ENCODE assay signal across 8 cellular contexts in the genomic region with DNA sequence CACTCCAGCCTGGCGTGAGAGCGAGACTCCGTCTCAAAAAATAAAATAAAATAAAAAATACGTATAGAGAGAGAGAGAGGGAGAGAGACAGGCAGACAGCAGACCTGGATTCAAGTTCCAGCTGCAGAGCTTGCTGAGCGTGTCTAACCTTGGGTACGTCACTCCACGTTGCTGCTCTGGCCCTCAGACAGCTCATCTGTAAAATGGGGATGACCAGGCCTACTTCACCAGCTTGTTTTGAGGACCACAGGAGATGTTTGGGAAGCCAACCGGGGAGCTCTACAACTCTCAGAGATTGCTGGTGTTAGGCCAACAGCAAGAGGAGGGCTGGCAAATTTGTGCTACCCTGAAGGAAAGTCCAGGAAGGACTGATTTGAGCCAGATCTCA. TPM values are rescaled to one million over a fixed set of nuclear protein-coding genes. Genes with fewer than 3 reads are reported as not detected.
DNase-seq lines count a peak whose midpoint lies in the region; ATAC-seq and TF ChIP-seq lines count a peak whose summit lies in the region.

No MANE protein-coding gene starts in this region.

- H3K4me1 ChIP-seq in testis: peaks cover 26% of the 10 kb centered on the region

- peak overlapping the region; percentile 72 to 84 for H3K4me3 ChIP-seq in testis

- peaks cover 59% of the 10 kb centered on the region for H3K4me1 Mint-ChIP-seq in T-helper 1 cell treated with Interleukin-12 subunit alpha and Interleukin-12 subunit beta and Interleukin-4 antibody, amounts not matched to agents 30 μg/mL and 1 μg/mL, for 36 hours (ENCODE audit: low read depth)
- peaks cover 59% of the 10 kb centered on the region for H3K4me1 Mint-ChIP-seq in activated naive CD8-positive, alpha-beta T cell treated with anti-CD3 and anti-CD28 coated beads, Interleukin-2, amount 10 ng/mL, durations not matched to agents 7 days and 5 days

- no peaks in the 10 kb centered on the region for H3K36me3 ChIP-seq in testis (ENCODE audit: low read depth, missing control alignments)

- 51 to 65% methylated on average over 8 of the region's 8 CpGs for WGBS in testis, 2 donors

- POLR2A ChIA-PET in activated naive CD8-positive, alpha-beta T cell treated with anti-CD3 and anti-CD28 coated beads, Interleukin-2, amount 10 ng/mL, durations not matched to agents 7 days and 5 days (lab: Charles Lee): interaction anchor here (1.2 to 3.2 kb wide), 4 partner anchors 10 to 187 kb away, joined by 3 to 17 read pairs (median 9); no protein-coding TSS in a partner anchor

- no peak for TF ChIP-seq CTCF in testis (IDR thresholded peaks at IDR 0.05)

- DNase-seq in T-helper 1 cell: no peak
- DNase-seq in activated naive CD8-positive, alpha-beta T cell treated with anti-CD3 and anti-CD28 coated beads, Interleukin-2, amount 10 ng/mL, durations not matched to agents 7 days and 5 days: no peak
- DNase-seq in testis: no peak
- DNase-seq in stimulated activated CD4-positive, alpha-beta T cell treated with anti-CD3 and anti-CD28 coated beads, Interleukin-2, amount 100 ng/mL, for 48 hours: no peak
- no peak for DNase-seq in SHP77 (lab: John Stamatoyannopoulos, UW)

- no peak for ATAC-seq in activated naive CD8-positive, alpha-beta T cell treated with anti-CD3 and anti-CD28 coated beads, Interleukin-2, amount 10 ng/mL, durations not matched to agents 7 days and 5 days (ENCODE audit: low read depth)
- no peak for ATAC-seq in HG02798 (IDR thresholded peaks at IDR 0.05; ENCODE audit: poor library complexity, unreplicated experiment)

- intact Hi-C loops in testis (cut with DNase I; ENCODE audit: low total_unique reads): no loop called here

- peak overlapping the region; percentile 91 for H3K27ac Mint-ChIP-seq in T-helper 1 cell treated with Interleukin-12 subunit alpha and Interleukin-12 subunit beta and Interleukin-4 antibody, amounts not matched to agents 30 μg/mL and 1 μg/mL, for 36 hours
- H3K27ac Mint-ChIP-seq in activated naive CD8-positive, alpha-beta T cell treated with anti-CD3 and anti-CD28 coated beads, Interleukin-2, amount 10 ng/mL, durations not matched to agents 7 days and 5 days: peak overlapping the region; percentile 95

- H3K27me3 ChIP-seq in layer of hippocampus (ENCODE audit: control insufficient read depth, insufficient read depth, low read length) (no peaks in the 10 kb centered on the region), testis (no peaks in the 10 kb centered on the region)

- no peaks in the 10 kb centered on the region for H3K9me3 Mint-ChIP-seq in T-helper 1 cell treated with Interleukin-12 subunit alpha and Interleukin-12 subunit beta and Interleukin-4 antibody, amounts not matched to agents 30 μg/mL and 1 μg/mL, for 36 hours
- H3K9me3 Mint-ChIP-seq in activated naive CD8-positive, alpha-beta T cell treated with anti-CD3 and anti-CD28 coated beads, Interleukin-2, amount 10 ng/mL, durations not matched to agents 7 days and 5 days: no peaks in the 10 kb centered on the region

- H3K4me3 Mint-ChIP-seq in T-helper 1 cell treated with Interleukin-12 subunit alpha and Interleukin-12 subunit beta and Interleukin-4 antibody, amounts not matched to agents 30 μg/mL and 1 μg/mL, for 36 hours: peak overlapping the region; percentile 90
- peak overlapping the region; percentile 89 for H3K4me3 Mint-ChIP-seq in activated naive CD8-positive, alpha-beta T cell treated with anti-CD3 and anti-CD28 coated beads, Interleukin-2, amount 10 ng/mL, durations not matched to agents 7 days and 5 days

- no peak for TF ChIP-seq POLR2A in testis (IDR thresholded peaks at IDR 0.05)

- H3K36me3 Mint-ChIP-seq in T-helper 1 cell treated with Interleukin-12 subunit alpha and Interleukin-12 subunit beta and Interleukin-4 antibody, amounts not matched to agents 30 μg/mL and 1 μg/mL, for 36 hours (ENCODE audit: low read depth): peaks cover 19% of the 10 kb centered on the region
- peaks cover 19% of the 10 kb centered on the region for H3K36me3 Mint-ChIP-seq in activated naive CD8-positive, alpha-beta T cell treated with anti-CD3 and anti-CD28 coated beads, Interleukin-2, amount 10 ng/mL, durations not matched to agents 7 days and 5 days

- peak overlapping the region; percentile 42 for H3K27ac ChIP-seq in layer of hippocampus (ENCODE audit: low read depth, low read length)
- H3K27ac ChIP-seq in testis: peak overlapping the region; percentile 14 to 91

- no peaks in the 10 kb centered on the region for H3K27me3 Mint-ChIP-seq in T-helper 1 cell treated with Interleukin-12 subunit alpha and Interleukin-12 subunit beta and Interleukin-4 antibody, amounts not matched to agents 30 μg/mL and 1 μg/mL, for 36 hours (ENCODE audit: low read depth)
- no peaks in the 10 kb centered on the region for H3K27me3 Mint-ChIP-seq in activated naive CD8-positive, alpha-beta T cell treated with anti-CD3 and anti-CD28 coated beads, Interleukin-2, amount 10 ng/mL, durations not matched to agents 7 days and 5 days

- no peaks in the 10 kb centered on the region for H3K9me3 ChIP-seq in testis

RNA-seq across cellular contexts. Expression of a gene that starts 0.5 kb away (rescaled TPM):
- total RNA-seq in activated naive CD8-positive, alpha-beta T cell treated with anti-CD3 and anti-CD28 coated beads, Interleukin-2, amount 10 ng/mL, durations not matched to agents 7 days and 5 days: 10 to 100 TPM; 82.2 to 84.0 TPM
- total RNA-seq in testis: 10 to 100 TPM; 20.3 to 22.2 TPM
- 25.1 TPM for polyA plus RNA-seq in testis (ENCODE audit: insufficient read depth, low read depth, low replicate concordance)
